Comparison of ENCODE assay signal across 8 cellular contexts in genomic region chr7:119270045-119270464, GRCh38.
DNase-seq lines count a peak whose midpoint lies in the region; ATAC-seq and TF ChIP-seq lines count a peak whose summit lies in the region.

No MANE protein-coding gene starts in this region.

- no peak overlapping the region for H3K27ac Mint-ChIP-seq in WTC11

- no peaks in the 10 kb centered on the region for H3K9me3 Mint-ChIP-seq in WTC11

- peaks cover 2% of the 10 kb centered on the region; the same call in 1 of the 2 replicates for H3K4me1 Mint-ChIP-seq in WTC11

- ATAC-seq in GM19452 (IDR thresholded peaks at IDR 0.05; ENCODE audit: unreplicated experiment): peak; percentile 96
- peak; percentile 94 for ATAC-seq in HG03280 (IDR thresholded peaks at IDR 0.05; ENCODE audit: unreplicated experiment)
- ATAC-seq in WTC11: peak; percentile 96

- H3K27me3 Mint-ChIP-seq in WTC11 (ENCODE audit: low read depth): no peaks in the 10 kb centered on the region

- CTCF ChIA-PET in WTC11 (lab: Charles Lee): interaction anchor here (0.7 kb wide), 1 partner anchor 212 kb away, joined by 7 read pairs; no protein-coding TSS in a partner anchor

- POLR2A ChIA-PET in WTC11 (lab: Charles Lee): no interaction called here

- H3K36me3 Mint-ChIP-seq in WTC11: no peaks in the 10 kb centered on the region

- H3K4me3 Mint-ChIP-seq in WTC11: no peak overlapping the region

- DNase-seq in NOMO-1 treated with DMSO at 0.1 percent for 48 hours (lab: John Stamatoyannopoulos, UW; ENCODE audit: unreplicated experiment) (peak; percentile 40), NOMO-1 treated with dmso at 0.1 percent for 144 hours (lab: John Stamatoyannopoulos, UW; ENCODE audit: unreplicated experiment) (no peak), NCI-H2171 (lab: John Stamatoyannopoulos, UW) (peak; percentile 60), WTC11 (ENCODE audit: low spot score) (peak; percentile 53), glomerular endothelial cell (ENCODE audit: extremely low read depth, low read depth, low spot score) (peak; percentile 20), retina (peak; percentile 59)

- TF ChIP-seq CTCF in WTC11 (IDR thresholded peaks at IDR 0.05): peak; percentile 81

TF ChIP-seq in WTC11, 78 proteins besides CTCF, POLR2A, EP300 and RAD21:
- TF ChIP-seq ZSCAN18 (CRISPR knock-in tag; IDR thresholded peaks at IDR 0.05) (no peak), ZNF121 (CRISPR knock-in tag; IDR thresholded peaks at IDR 0.05) (no peak), HMGA2 (CRISPR knock-in tag; IDR thresholded peaks at IDR 0.05) (no peak), NFYB (CRISPR knock-in tag; conservative IDR thresholded peaks at IDR 0.05; ENCODE audit: low read depth) (no peak), NR1H2 (CRISPR knock-in tag; IDR thresholded peaks at IDR 0.05) (no peak), TEAD1 (CRISPR knock-in tag; IDR thresholded peaks at IDR 0.05) (no peak), ZNF425 (CRISPR knock-in tag; conservative IDR thresholded peaks at IDR 0.05) (no peak), ATF3 (CRISPR knock-in tag; conservative IDR thresholded peaks at IDR 0.05) (no peak), MLX (CRISPR knock-in tag; IDR thresholded peaks at IDR 0.05) (no peak), HMGXB4 (CRISPR knock-in tag; IDR thresholded peaks at IDR 0.05) (no peak), ZBTB43 (CRISPR knock-in tag; IDR thresholded peaks at IDR 0.05) (no peak), CBFB (CRISPR knock-in tag; IDR thresholded peaks at IDR 0.05; ENCODE audit: low read depth) (no peak), ARID4B (CRISPR knock-in tag; IDR thresholded peaks at IDR 0.05; ENCODE audit: borderline replicate concordance) (no peak), EMX1 (CRISPR knock-in tag; IDR thresholded peaks at IDR 0.05) (no peak), E2F4 (CRISPR knock-in tag; IDR thresholded peaks at IDR 0.05; ENCODE audit: borderline replicate concordance, low read depth) (no peak)
